Comparison of ENCODE assay signal across 22 cellular contexts in the genomic region with DNA sequence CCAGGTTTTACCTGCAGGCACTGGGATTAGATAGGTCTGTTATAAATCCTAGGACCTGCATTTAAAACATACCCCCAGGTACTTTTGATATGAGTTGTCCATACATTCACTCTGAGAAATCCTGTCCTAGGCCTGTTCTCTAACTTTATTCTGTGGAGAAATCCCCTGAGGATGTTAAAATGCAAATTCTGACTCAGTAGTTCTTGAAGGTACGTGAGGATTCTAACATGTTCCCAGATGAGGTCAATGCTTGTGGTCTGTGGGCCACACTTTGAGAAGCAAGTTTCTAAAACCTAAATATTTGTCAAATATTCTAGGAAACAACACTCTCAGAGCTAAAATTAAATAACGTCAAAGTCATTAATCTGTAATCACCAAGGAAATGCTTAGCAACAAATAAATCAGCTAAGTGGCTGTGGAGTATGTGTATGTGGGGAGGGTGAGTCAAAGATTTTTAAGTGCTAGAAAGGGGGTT.
DNase-seq lines count a peak whose midpoint lies in the region; ATAC-seq and TF ChIP-seq lines count a peak whose summit lies in the region.
"Had no signal": no experiment of that assay in that cellular context is flagged by ENCODE, and none has a peak within 500 bp of the region (broad histone marks: within the 10 kb centered on the region; RNA-seq: fewer than 3 reads in every experiment).

No MANE protein-coding gene starts in this region.

- no peaks in the 10 kb centered on the region for H3K9me3 Mint-ChIP-seq in type B pancreatic cell
- H3K9me3 Mint-ChIP-seq: CD8-positive, alpha-beta T cell had no signal

- no peak overlapping the region for H4K91ac ChIP-seq in mesenchymal stem cell (ENCODE audit: low read length)

- no peaks in the 10 kb centered on the region for H3K27me3 Mint-ChIP-seq in type B pancreatic cell
- H3K27me3 Mint-ChIP-seq: T-helper 17 cell had no signal

- H3K4me1 ChIP-seq in OCI-LY3 (ENCODE audit: low read length) (peaks cover 43% of the 10 kb centered on the region), mesenchymal stem cell (ENCODE audit: control insufficient read depth, insufficient read depth, low read depth, low read length) (peaks cover 2% of the 10 kb centered on the region), hepatocyte (ENCODE audit: insufficient read depth) (no peaks in the 10 kb centered on the region)
- H3K4me1 ChIP-seq: A549, BLaER1, SJCRH30 had no signal

- no peak overlapping the region for H2BK5ac ChIP-seq in mesenchymal stem cell (ENCODE audit: low read depth, low read length, poor library complexity, severe bottlenecking)

- no peak overlapping the region for H2AK5ac ChIP-seq in mesenchymal stem cell (ENCODE audit: low read length, severe bottlenecking)

- no peak overlapping the region for H2BK120ac ChIP-seq in mesenchymal stem cell (ENCODE audit: low read depth, low read length)

- peak; percentile 44 for ATAC-seq in GM18867 (IDR thresholded peaks at IDR 0.05; ENCODE audit: unreplicated experiment)
- ATAC-seq in HG02623 (IDR thresholded peaks at IDR 0.05; ENCODE audit: unreplicated experiment): peak; percentile 64
- ATAC-seq in GM18502 (IDR thresholded peaks at IDR 0.05; ENCODE audit: poor library complexity, unreplicated experiment): no peak
- ATAC-seq: A549; CD8-positive, alpha-beta T cell; PC-3; T-helper 17 cell had no signal

- H3K79me2 ChIP-seq in OCI-LY3 (ENCODE audit: low read length): no peaks in the 10 kb centered on the region
- H3K79me2 ChIP-seq in hepatocyte: no peaks in the 10 kb centered on the region

- H2BK15ac ChIP-seq in mesenchymal stem cell (ENCODE audit: low read depth, poor library complexity, severe bottlenecking): no peak overlapping the region

- no peak overlapping the region for H3K9ac ChIP-seq in OCI-LY3 (ENCODE audit: low read length)
- H3K9ac ChIP-seq in mesenchymal stem cell (ENCODE audit: low read length): no peak overlapping the region
- H3K9ac ChIP-seq: BLaER1 had no signal

- no peak overlapping the region for H3K4me3 Mint-ChIP-seq in type B pancreatic cell
- H3K4me3 Mint-ChIP-seq: CD8-positive, alpha-beta T cell; T-helper 17 cell had no signal

- H3K27ac ChIP-seq in OCI-LY3 (ENCODE audit: low read length): no peak overlapping the region
- H3K27ac ChIP-seq in mesenchymal stem cell (ENCODE audit: low read length, poor library complexity, severe bottlenecking): no peak overlapping the region
- no peak overlapping the region for H3K27ac ChIP-seq in hepatocyte
- H3K27ac ChIP-seq: A549, BLaER1, SJCRH30 had no signal

- TF ChIP-seq CTCF in OCI-LY3 (IDR thresholded peaks at IDR 0.05; ENCODE audit: low read depth, low read length) (no peak), type B pancreatic cell (conservative IDR thresholded peaks at IDR 0.05) (no peak), hepatocyte (IDR thresholded peaks at IDR 0.05; ENCODE audit: poor library complexity) (no peak)

- no CpG with 5 or more reads among the region's 2 CpGs for WGBS in mesenchymal stem cell
- 56% methylated on average over 2 of the region's 2 CpGs for WGBS in hepatocyte (ENCODE audit: low lambda C conversion rate, missing lambda C conversion rate)

- H3K36me3 ChIP-seq in OCI-LY3 (replicated peaks; ENCODE audit: low read depth, low read length) (no peaks in the 10 kb centered on the region), mesenchymal stem cell (ENCODE audit: control insufficient read depth in 1 of 2, insufficient read depth in 2 of 2, low read depth in 1 of 2, low read length in 2 of 2) (no peaks in the 10 kb centered on the region), hepatocyte (replicated peaks; ENCODE audit: insufficient read depth, low read depth) (no peaks in the 10 kb centered on the region)
- H3K36me3 ChIP-seq: BLaER1, SJCRH30 had no signal

- H3K18ac ChIP-seq in mesenchymal stem cell (ENCODE audit: low read depth in 1 of 2, low read length in 2 of 2): no peak overlapping the region

- no peak overlapping the region for H3K14ac ChIP-seq in mesenchymal stem cell (ENCODE audit: low read length in 2 of 2)

- H2BK12ac ChIP-seq in mesenchymal stem cell (ENCODE audit: low read length in 2 of 2): no peak overlapping the region

- no peak overlapping the region for H4K8ac ChIP-seq in mesenchymal stem cell (ENCODE audit: low read length)

- no peaks in the 10 kb centered on the region for H4K20me1 ChIP-seq in OCI-LY3 (ENCODE audit: insufficient read depth, low read length)
- H4K20me1 ChIP-seq in hepatocyte (ENCODE audit: insufficient read depth, poor library complexity, severe bottlenecking): no peaks in the 10 kb centered on the region
- H4K20me1 ChIP-seq: BLaER1 had no signal

- H3K4me2 ChIP-seq in OCI-LY3 (ENCODE audit: low read length) (peak overlapping the region; percentile 69), mesenchymal stem cell (ENCODE audit: low read length, poor library complexity, severe bottlenecking) (no peak overlapping the region), hepatocyte (no peak overlapping the region)
- H3K4me2 ChIP-seq: A549, BLaER1 had no signal

- no peak overlapping the region for H2AFZ ChIP-seq in OCI-LY3 (ENCODE audit: low read depth, low read length)
- no peak overlapping the region for H2AFZ ChIP-seq in mesenchymal stem cell (ENCODE audit: low read depth, low read length)
- no peak overlapping the region for H2AFZ ChIP-seq in hepatocyte

- H3K4ac ChIP-seq in mesenchymal stem cell (ENCODE audit: low read depth in 1 of 2, low read length in 2 of 2): no peak overlapping the region

- H3K9me3 ChIP-seq in OCI-LY3 (ENCODE audit: insufficient read depth, low read length) (no peaks in the 10 kb centered on the region), mesenchymal stem cell (ENCODE audit: control insufficient read depth, low read length) (no peaks in the 10 kb centered on the region), hepatocyte (ENCODE audit: low read depth) (no peaks in the 10 kb centered on the region)
- H3K9me3 ChIP-seq: A549, BLaER1, SJCRH30 had no signal

- no peak overlapping the region for H3K27ac Mint-ChIP-seq in type B pancreatic cell
- H3K27ac Mint-ChIP-seq: CD8-positive, alpha-beta T cell; T-helper 17 cell had no signal

- H3K27me3 ChIP-seq in OCI-LY3 (ENCODE audit: low read depth, low read length): peaks cover 5% of the 10 kb centered on the region; the same call in 1 of the 2 replicates
- no peaks in the 10 kb centered on the region for H3K27me3 ChIP-seq in mesenchymal stem cell (ENCODE audit: control insufficient read depth in 1 of 2, insufficient read depth in 1 of 2, low read length in 2 of 2)
- no peaks in the 10 kb centered on the region for H3K27me3 ChIP-seq in hepatocyte
- H3K27me3 ChIP-seq: SJCRH30 had no signal

- H3K36me3 Mint-ChIP-seq in type B pancreatic cell: no peaks in the 10 kb centered on the region
- H3K36me3 Mint-ChIP-seq: CD8-positive, alpha-beta T cell had no signal

- no peak overlapping the region for H3K23ac ChIP-seq in mesenchymal stem cell (ENCODE audit: low read length in 2 of 2)

- H3K4me3 ChIP-seq in OCI-LY3 (ENCODE audit: low read length): peak overlapping the region; percentile 51
- H3K4me3 ChIP-seq in mesenchymal stem cell (ENCODE audit: insufficient read depth in 1 of 2, low read depth in 1 of 2, low read length in 2 of 2): no peak overlapping the region
- no peak overlapping the region for H3K4me3 ChIP-seq in hepatocyte
- H3K4me3 ChIP-seq: A549, BLaER1, SJCRH30 had no signal

- DNase-seq in mesenchymal stem cell: peak; percentile 34
- no peak for DNase-seq in type B pancreatic cell (ENCODE audit: extremely low spot score, unreplicated experiment)
- no peak for DNase-seq in NCI-H2029 treated with DMSO at 0.1 percent for 48 hours (lab: John Stamatoyannopoulos, UW)
- DNase-seq in hepatocyte (ENCODE audit: low spot score): no peak
- DNase-seq: CD8-positive, alpha-beta T cell; DMS53; EL; KG1; NCI-H1105 treated with DMSO at 0.1 percent for 48 hours; NCI-H1694; NCI-H2107; NCI-H510A; NCI-H774; PC-3; SJCRH30; T-helper 17 cell had no signal

- H3K79me1 ChIP-seq in mesenchymal stem cell (replicated peaks; ENCODE audit: low read length, poor library complexity, severe bottlenecking): no peaks in the 10 kb centered on the region

- H3K9me2 ChIP-seq in hepatocyte (replicated peaks; ENCODE audit: insufficient read depth): no peaks in the 10 kb centered on the region

- peaks cover 4% of the 10 kb centered on the region for H3K4me1 Mint-ChIP-seq in type B pancreatic cell (ENCODE audit: unreplicated experiment)
- H3K4me1 Mint-ChIP-seq: T-helper 17 cell had no signal
